ENCODE assay signal across 9 cellular contexts in genomic region chr15:90087454-90088154, GRCh38. TPM values are rescaled to one million over a fixed set of nuclear protein-coding genes. Genes with fewer than 3 reads are reported as not detected.
A peak's percentile ranks its signal among the peaks of the same experiment; 100 is the strongest.
DNase-seq lines count a peak whose midpoint lies in the region; ATAC-seq, FAIRE-seq and TF ChIP-seq lines count a peak whose summit lies in the region.
"Had no signal": no experiment of that assay in that cellular context is flagged by ENCODE, and none has a peak within 500 bp of the region (broad histone marks: within the 10 kb centered on the region; RNA-seq: fewer than 3 reads in every experiment).

No MANE protein-coding gene starts in this region.

- H3K9me3 ChIP-seq in pancreas = no peaks in the 10 kb centered on the region

- intact Hi-C loops in pancreas (cut with DNase I) = loop anchor here in 1 of 3 donors (10.0 kb wide), 1 partner anchor 183 kb away; no protein-coding TSS in a partner anchor

- peaks cover 24% of the 10 kb centered on the region for H3K4me1 Mint-ChIP-seq in central memory CD8-positive, alpha-beta T cell

- peak; percentile 12 for DNase-seq in SKM-1 treated with dmso at 0.1 percent for 144 hours (lab: John Stamatoyannopoulos, UW; ENCODE audit: unreplicated experiment)
- no peak for DNase-seq in SKM-1 (lab: John Stamatoyannopoulos, UW; ENCODE audit: unreplicated experiment)
- peak; percentile 55 for DNase-seq in NB4 (ENCODE audit: low read depth)
- no peak for DNase-seq in central memory CD8-positive, alpha-beta T cell (ENCODE audit: low spot score in 2 of 2)
- peak in 5 of 6 donors; percentile 83 to 91 (median 88) for DNase-seq in pancreas
- DNase-seq in pons (ENCODE audit: low spot score) = no peak
- no peak for DNase-seq in NCI-H1105 treated with DMSO at 0.1 percent for 48 hours (lab: John Stamatoyannopoulos, UW)

- H3K36me3 ChIP-seq in pancreas = peaks cover 3 to 69% (median 30%) of the 10 kb centered on the region in 3 donors

- no peak overlapping the region for H3K4me3 ChIP-seq in NB4 (ENCODE audit: low read depth, low read length)
- H3K4me3 ChIP-seq in pancreas = no peak overlapping the region

- H3K27me3 Mint-ChIP-seq in central memory CD8-positive, alpha-beta T cell = no peaks in the 10 kb centered on the region

- no peaks in the 10 kb centered on the region for H3K27me3 ChIP-seq in pancreas

- FAIRE-seq in pancreas (lab: Jason Lieb, UNC) = no peak

- peaks cover 46% of the 10 kb centered on the region for H3K36me3 Mint-ChIP-seq in central memory CD8-positive, alpha-beta T cell (ENCODE audit: insufficient read depth)

- peak overlapping the region in 1 of 4 donors; percentile 30 for H3K27ac ChIP-seq in pancreas
- H3K27ac ChIP-seq: VCaP had no signal

- WGBS in pancreas, 2 donors = 34 to 37% methylated on average over 19 to 20 of the region's 20 CpGs

- no peak for ATAC-seq in central memory CD8-positive, alpha-beta T cell (replicated peaks; ENCODE audit: extremely low read depth, poor library complexity, severe bottlenecking)
- ATAC-seq in pancreas = peak; percentile 85 to 92 (median 88)
- no peak for ATAC-seq in HG02763 (IDR thresholded peaks at IDR 0.05; ENCODE audit: unreplicated experiment)

- H3K9me3 Mint-ChIP-seq in central memory CD8-positive, alpha-beta T cell = no peaks in the 10 kb centered on the region

- H3K4me1 ChIP-seq in pancreas = peaks cover 0 to 14% (median 0%) of the 10 kb centered on the region in 3 donors

- peak overlapping the region; percentile 81 for H3K27ac Mint-ChIP-seq in central memory CD8-positive, alpha-beta T cell (ENCODE audit: low read depth)

- TF ChIP-seq CTCF in NB4 (IDR thresholded peaks at IDR 0.05; ENCODE audit: low read depth, low read length) = peak; percentile 22
- TF ChIP-seq CTCF in pancreas (IDR thresholded peaks at IDR 0.05) = no peak

- H3K4me3 Mint-ChIP-seq in central memory CD8-positive, alpha-beta T cell = no peak overlapping the region

- no peak for TF ChIP-seq POLR2A in NB4 (IDR thresholded peaks at IDR 0.05; ENCODE audit: extremely low read depth, insufficient read length)

RNA-seq across cellular contexts. Expression of gene IDH2, which starts 14.7 kb away (rescaled TPM):
- total RNA-seq in pancreas = 100 to 1,000 TPM; 107 to 128 (median 114) TPM
- polyA plus RNA-seq in pancreas = 10 to 100 TPM; 53.6 to 55.7 TPM

Comparison
In these comparisons a context has a peak if more than half of its experiments do, and no peak if none do; other contexts are left out.
1. DNase-seq: peak in SKM-1 treated with dmso at 0.1 percent for 144 hours (single experiment), NB4 (single experiment) and pancreas (5 of 6); none in SKM-1 (single experiment), central memory CD8-positive, alpha-beta T cell (0 of 2), pons (single experiment) and NCI-H1105 treated with DMSO at 0.1 percent for 48 hours (single experiment).
2. ATAC-seq: peak in pancreas (4 of 4); none in central memory CD8-positive, alpha-beta T cell (single experiment) and HG02763 (single experiment).